Comparison of ENCODE assay signal across 1 cellular context in the genomic region with DNA sequence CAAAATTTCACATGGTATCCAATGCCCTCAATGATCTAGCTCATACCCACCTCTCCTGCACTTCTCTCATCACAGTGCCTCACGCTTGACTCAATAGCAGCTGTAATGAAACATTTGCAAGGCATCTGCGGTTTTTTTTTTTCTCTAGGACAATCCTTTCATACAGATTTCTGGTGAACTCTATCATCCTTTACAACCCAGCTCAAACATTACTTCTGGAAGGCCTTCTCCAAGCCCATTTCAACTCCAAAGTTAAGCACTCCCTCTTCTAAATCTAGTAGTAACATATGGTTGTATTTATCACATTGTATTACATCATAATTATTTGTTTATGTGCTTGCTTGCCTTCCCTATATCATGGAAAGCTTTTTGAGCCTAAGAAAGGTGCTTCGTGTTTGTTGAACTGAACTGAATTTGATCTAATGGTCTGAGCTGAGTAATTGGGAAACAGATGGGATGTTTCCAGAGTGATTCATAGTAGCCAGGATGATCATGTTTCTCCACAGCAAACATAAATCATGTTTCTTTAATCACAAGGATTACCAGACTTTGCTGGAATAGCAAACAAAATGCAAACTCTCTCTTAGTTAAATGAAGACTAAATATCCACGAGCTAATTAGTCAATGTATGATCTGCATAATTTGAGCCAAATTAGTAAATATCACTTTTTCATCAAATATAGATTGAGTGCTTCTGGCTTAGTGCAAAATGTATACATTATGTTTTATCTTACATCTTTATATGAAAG.
A peak's percentile ranks its signal among the peaks of the same experiment; 100 is the strongest.
TF ChIP-seq lines count a peak whose summit lies in the region.

No MANE protein-coding gene starts in this region.

TF ChIP-seq in HEK293, 187 proteins besides CTCF, POLR2A, EP300 and RAD21 (continued from another document and continues in another):
- TF ChIP-seq ZNF280D (tag by site-specific recombination; IDR thresholded peaks at IDR 0.05) (no peak), ATF2 (tag by site-specific recombination; IDR thresholded peaks at IDR 0.05; ENCODE audit: low read depth) (peak; percentile 92), ZNF629 (tag by site-specific recombination; IDR thresholded peaks at IDR 0.05) (peak; percentile 96), ZNF473 (tag by site-specific recombination; IDR thresholded peaks at IDR 0.05) (no peak), ZFP41 (tag by site-specific recombination; IDR thresholded peaks at IDR 0.05; ENCODE audit: borderline replicate concordance) (no peak), ZNF211 (tag by site-specific recombination; IDR thresholded peaks at IDR 0.05; ENCODE audit: low read depth) (no peak), ZNF184 (tag by site-specific recombination; IDR thresholded peaks at IDR 0.05) (peak; percentile 91), ZNF768 (tag by site-specific recombination; IDR thresholded peaks at IDR 0.05) (no peak), ZNF2 (tag by site-specific recombination; IDR thresholded peaks at IDR 0.05) (peak; percentile 84; the same call in 1 of the 2 replicates), PATZ1 (tag by site-specific recombination; IDR thresholded peaks at IDR 0.05) (peak; percentile 67), ZFP69B (tag by site-specific recombination; IDR thresholded peaks at IDR 0.05) (peak; percentile 56; the same call in 1 of the 2 replicates), ZNF132 (tag by site-specific recombination; IDR thresholded peaks at IDR 0.05; ENCODE audit: borderline replicate concordance) (no peak), ZNF37A (tag by site-specific recombination; IDR thresholded peaks at IDR 0.05) (no peak), ZNF423 (tag by site-specific recombination; IDR thresholded peaks at IDR 0.05) (no peak), ZNF792 (tag by site-specific recombination; IDR thresholded peaks at IDR 0.05) (no peak), ZNF785 (tag by site-specific recombination; IDR thresholded peaks at IDR 0.05) (no peak), ZNF701 (tag by site-specific recombination; IDR thresholded peaks at IDR 0.05) (no peak), YY1 (tag by site-specific recombination; IDR thresholded peaks at IDR 0.05) (no peak), ZNF747 (tag by site-specific recombination; IDR thresholded peaks at IDR 0.05) (no peak), IKZF3 (tag by site-specific recombination; IDR thresholded peaks at IDR 0.05) (peak; percentile 88), ZSCAN5A (tag by site-specific recombination; IDR thresholded peaks at IDR 0.05) (0 out of 2 replicates have a peak, but pooled peaks have one; percentile 36), ZNF174 (tag by site-specific recombination; IDR thresholded peaks at IDR 0.05) (no peak), ZEB2 (tag by site-specific recombination; IDR thresholded peaks at IDR 0.05) (peak; percentile 98)
- TF ChIP-seq, protein P1, sequence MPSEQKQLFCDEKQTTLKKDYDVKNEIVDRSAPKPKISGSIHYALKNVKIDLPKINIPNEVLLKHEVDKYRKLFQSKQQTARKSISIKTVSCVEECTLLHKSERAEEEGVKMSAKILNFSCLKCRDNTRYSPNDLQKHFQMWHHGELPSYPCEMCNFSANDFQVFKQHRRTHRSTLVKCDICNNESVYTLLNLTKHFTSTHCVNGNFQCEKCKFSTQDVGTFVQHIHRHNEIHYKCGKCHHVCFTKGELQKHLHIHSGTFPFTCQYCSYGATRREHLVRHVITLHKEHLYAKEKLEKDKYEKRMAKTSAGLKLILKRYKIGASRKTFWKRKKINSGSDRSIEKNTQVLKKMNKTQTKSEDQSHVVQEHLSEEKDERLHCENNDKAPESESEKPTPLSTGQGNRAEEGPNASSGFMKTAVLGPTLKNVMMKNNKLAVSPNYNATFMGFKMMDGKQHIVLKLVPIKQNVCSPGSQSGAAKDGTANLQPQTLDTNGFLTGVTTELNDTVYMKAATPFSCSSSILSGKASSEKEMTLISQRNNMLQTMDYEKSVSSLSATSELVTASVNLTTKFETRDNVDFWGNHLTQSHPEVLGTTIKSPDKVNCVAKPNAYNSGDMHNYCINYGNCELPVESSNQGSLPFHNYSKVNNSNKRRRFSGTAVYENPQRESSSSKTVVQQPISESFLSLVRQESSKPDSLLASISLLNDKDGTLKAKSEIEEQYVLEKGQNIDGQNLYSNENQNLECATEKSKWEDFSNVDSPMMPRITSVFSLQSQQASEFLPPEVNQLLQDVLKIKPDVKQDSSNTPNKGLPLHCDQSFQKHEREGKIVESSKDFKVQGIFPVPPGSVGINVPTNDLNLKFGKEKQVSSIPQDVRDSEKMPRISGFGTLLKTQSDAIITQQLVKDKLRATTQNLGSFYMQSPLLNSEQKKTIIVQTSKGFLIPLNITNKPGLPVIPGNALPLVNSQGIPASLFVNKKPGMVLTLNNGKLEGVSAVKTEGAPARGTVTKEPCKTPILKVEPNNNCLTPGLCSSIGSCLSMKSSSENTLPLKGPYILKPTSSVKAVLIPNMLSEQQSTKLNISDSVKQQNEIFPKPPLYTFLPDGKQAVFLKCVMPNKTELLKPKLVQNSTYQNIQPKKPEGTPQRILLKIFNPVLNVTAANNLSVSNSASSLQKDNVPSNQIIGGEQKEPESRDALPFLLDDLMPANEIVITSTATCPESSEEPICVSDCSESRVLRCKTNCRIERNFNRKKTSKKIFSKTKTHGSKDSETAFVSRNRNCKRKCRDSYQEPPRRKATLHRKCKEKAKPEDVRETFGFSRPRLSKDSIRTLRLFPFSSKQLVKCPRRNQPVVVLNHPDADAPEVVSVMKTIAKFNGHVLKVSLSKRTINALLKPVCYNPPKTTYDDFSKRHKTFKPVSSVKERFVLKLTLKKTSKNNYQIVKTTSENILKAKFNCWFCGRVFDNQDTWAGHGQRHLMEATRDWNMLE (tag by site-specific recombination; conservative IDR thresholded peaks at IDR 0.05; ENCODE audit: low read depth), result peak; percentile 41; the same call in 1 of the 2 replicates
- TF ChIP-seq, protein P2, sequence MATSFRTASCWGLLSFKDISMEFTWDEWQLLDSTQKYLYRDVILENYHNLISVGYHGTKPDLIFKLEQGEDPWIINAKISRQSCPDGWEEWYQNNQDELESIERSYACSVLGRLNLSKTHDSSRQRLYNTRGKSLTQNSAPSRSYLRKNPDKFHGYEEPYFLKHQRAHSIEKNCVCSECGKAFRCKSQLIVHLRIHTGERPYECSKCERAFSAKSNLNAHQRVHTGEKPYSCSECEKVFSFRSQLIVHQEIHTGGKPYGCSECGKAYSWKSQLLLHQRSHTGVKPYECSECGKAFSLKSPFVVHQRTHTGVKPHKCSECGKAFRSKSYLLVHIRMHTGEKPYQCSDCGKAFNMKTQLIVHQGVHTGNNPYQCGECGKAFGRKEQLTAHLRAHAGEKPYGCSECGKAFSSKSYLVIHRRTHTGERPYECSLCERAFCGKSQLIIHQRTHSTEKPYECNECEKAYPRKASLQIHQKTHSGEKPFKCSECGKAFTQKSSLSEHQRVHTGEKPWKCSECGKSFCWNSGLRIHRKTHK (tag by site-specific recombination; IDR thresholded peaks at IDR 0.05), result no peak
- TF ChIP-seq, protein P3, sequence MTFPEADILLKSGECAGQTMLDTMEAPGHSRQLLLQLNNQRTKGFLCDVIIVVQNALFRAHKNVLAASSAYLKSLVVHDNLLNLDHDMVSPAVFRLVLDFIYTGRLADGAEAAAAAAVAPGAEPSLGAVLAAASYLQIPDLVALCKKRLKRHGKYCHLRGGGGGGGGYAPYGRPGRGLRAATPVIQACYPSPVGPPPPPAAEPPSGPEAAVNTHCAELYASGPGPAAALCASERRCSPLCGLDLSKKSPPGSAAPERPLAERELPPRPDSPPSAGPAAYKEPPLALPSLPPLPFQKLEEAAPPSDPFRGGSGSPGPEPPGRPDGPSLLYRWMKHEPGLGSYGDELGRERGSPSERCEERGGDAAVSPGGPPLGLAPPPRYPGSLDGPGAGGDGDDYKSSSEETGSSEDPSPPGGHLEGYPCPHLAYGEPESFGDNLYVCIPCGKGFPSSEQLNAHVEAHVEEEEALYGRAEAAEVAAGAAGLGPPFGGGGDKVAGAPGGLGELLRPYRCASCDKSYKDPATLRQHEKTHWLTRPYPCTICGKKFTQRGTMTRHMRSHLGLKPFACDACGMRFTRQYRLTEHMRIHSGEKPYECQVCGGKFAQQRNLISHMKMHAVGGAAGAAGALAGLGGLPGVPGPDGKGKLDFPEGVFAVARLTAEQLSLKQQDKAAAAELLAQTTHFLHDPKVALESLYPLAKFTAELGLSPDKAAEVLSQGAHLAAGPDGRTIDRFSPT (tag by site-specific recombination; IDR thresholded peaks at IDR 0.05), result 0 out of 2 replicates have a peak, but pooled peaks have one; percentile 30
- TF ChIP-seq, protein P4, sequence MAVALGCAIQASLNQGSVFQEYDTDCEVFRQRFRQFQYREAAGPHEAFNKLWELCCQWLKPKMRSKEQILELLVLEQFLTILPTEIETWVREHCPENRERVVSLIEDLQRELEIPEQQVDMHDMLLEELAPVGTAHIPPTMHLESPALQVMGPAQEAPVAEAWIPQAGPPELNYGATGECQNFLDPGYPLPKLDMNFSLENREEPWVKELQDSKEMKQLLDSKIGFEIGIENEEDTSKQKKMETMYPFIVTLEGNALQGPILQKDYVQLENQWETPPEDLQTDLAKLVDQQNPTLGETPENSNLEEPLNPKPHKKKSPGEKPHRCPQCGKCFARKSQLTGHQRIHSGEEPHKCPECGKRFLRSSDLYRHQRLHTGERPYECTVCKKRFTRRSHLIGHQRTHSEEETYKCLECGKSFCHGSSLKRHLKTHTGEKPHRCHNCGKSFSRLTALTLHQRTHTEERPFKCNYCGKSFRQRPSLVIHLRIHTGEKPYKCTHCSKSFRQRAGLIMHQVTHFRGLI (tag by site-specific recombination; IDR thresholded peaks at IDR 0.05), result peak; percentile 46; the same call in 1 of the 2 replicates
- TF ChIP-seq, protein P5, sequence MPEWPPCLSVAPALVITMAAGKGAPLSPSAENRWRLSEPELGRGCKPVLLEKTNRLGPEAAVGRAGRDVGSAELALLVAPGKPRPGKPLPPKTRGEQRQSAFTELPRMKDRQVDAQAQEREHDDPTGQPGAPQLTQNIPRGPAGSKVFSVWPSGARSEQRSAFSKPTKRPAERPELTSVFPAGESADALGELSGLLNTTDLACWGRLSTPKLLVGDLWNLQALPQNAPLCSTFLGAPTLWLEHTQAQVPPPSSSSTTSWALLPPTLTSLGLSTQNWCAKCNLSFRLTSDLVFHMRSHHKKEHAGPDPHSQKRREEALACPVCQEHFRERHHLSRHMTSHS (tag by site-specific recombination; IDR thresholded peaks at IDR 0.05), result no peak
